Comparison of ENCODE assay signal across 13 cellular contexts in genomic region chr5:6597557-6597956, GRCh38.
"Had no signal": no experiment of that assay in that cellular context is flagged by ENCODE, and none has a peak within 500 bp of the region (broad histone marks: within the 10 kb centered on the region; RNA-seq: fewer than 3 reads in every experiment).

No MANE protein-coding gene starts in this region.

- H3K9me3 ChIP-seq: breast epithelium, gastrocnemius medialis, suprapubic skin, upper lobe of left lung had no signal

- H3K4me3 ChIP-seq: breast epithelium, gastrocnemius medialis, skin epidermis, suprapubic skin, upper lobe of left lung had no signal

- ATAC-seq: SK-N-SH treated with all-trans-retinoic acid at 6 μM for 48 hours had no signal

- H3K27me3 ChIP-seq: breast epithelium, gastrocnemius medialis, suprapubic skin, upper lobe of left lung had no signal

- DNase-seq: activated CD4-positive, alpha-beta T cell treated with anti-CD3 and anti-CD28 coated beads for 1 hour; activated CD4-positive, alpha-beta T cell treated with anti-CD3 and anti-CD28 coated beads, Interleukin-2, amount 50 U/mL, for 48 hours; aorta; gastrocnemius medialis; mesendoderm; SHP77 treated with DMSO at 0.1 percent for 48 hours; stimulated activated CD4-positive, alpha-beta T cell treated with anti-CD3 and anti-CD28 coated beads, Interleukin-4, amount 100 ng/mL, for 24 hours; stimulated activated naive CD4-positive, alpha-beta T cell treated with Interleukin-2 at 50 U/mL for 16 hours; upper lobe of left lung had no signal

- H3K36me3 ChIP-seq: breast epithelium had no signal

- H3K4me1 ChIP-seq: breast epithelium, suprapubic skin, upper lobe of left lung had no signal

- H3K27ac ChIP-seq: breast epithelium, skin epidermis, suprapubic skin had no signal
